ENCODE assay signal across 1 cellular context in the genomic region with DNA sequence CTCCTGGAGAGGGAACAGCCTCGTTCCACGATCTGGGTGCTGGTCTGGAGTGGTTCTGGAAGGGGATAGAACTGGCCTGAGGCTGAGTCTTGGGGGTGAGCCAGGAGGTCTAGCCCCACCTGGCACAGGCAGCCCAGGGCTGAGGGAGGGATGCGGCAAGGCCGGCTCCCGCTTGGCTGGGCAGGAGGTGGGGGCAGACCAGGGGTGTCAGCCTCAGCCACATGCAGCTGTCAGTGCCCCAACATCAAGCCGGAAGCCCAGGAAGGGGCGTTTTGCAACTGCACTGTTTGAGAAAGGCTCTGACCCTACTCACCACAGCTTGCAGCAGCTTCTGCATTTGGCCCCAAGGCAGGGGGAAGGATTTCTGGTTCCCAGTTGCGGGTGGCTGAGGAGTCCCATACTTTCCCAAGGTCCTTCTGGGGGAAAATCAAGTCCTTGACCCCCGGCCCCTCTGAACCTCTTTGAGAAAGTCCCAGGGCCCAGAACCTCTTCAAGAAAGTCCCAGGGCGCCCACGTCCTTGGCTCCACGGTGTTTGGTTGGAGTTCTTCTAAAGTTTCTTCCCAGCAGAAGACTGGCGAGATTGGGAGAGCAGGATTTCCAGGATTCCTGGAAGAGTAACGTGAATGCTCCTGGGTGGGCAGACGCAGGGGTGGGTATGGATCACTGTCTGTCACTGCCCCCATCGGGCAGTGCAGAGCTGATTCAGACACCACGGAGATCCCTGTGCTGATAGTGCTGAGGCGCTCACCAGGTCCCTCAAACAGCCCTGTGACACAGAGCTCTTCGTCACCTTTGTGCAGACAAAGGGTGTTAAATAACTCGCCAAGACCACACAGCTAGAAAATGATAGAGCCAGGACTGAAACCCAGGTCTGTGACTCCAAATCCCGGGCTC.
TF ChIP-seq lines count a peak whose summit lies in the region.

No MANE protein-coding gene starts in this region.

TF ChIP-seq in GM12878, 131 proteins besides CTCF, POLR2A, EP300 and RAD21 (continued from another document):
- TF ChIP-seq, protein P1, sequence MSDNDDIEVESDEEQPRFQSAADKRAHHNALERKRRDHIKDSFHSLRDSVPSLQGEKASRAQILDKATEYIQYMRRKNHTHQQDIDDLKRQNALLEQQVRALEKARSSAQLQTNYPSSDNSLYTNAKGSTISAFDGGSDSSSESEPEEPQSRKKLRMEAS (IDR thresholded peaks at IDR 0.05; ENCODE audit: low read depth, low read length), result 0 out of 2 replicates have a peak, but pooled peaks have one; percentile 54
- TF ChIP-seq, protein P2, sequence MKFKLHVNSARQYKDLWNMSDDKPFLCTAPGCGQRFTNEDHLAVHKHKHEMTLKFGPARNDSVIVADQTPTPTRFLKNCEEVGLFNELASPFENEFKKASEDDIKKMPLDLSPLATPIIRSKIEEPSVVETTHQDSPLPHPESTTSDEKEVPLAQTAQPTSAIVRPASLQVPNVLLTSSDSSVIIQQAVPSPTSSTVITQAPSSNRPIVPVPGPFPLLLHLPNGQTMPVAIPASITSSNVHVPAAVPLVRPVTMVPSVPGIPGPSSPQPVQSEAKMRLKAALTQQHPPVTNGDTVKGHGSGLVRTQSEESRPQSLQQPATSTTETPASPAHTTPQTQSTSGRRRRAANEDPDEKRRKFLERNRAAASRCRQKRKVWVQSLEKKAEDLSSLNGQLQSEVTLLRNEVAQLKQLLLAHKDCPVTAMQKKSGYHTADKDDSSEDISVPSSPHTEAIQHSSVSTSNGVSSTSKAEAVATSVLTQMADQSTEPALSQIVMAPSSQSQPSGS (IDR thresholded peaks at IDR 0.05; ENCODE audit: low read length), result no peak
- TF ChIP-seq ZNF207 (IDR thresholded peaks at IDR 0.05; ENCODE audit: borderline replicate concordance) (no peak), BMI1 (IDR thresholded peaks at IDR 0.05; ENCODE audit: borderline replicate concordance) (no peak), PAX8 (IDR thresholded peaks at IDR 0.05) (no peak), RFX5 (IDR thresholded peaks at IDR 0.05; ENCODE audit: low read depth, low read length) (no peak), HDAC6 (IDR thresholded peaks at IDR 0.05; ENCODE audit: unreplicated experiment) (no peak), RB1 (IDR thresholded peaks at IDR 0.05; ENCODE audit: borderline replicate concordance) (no peak), NFYA (IDR thresholded peaks at IDR 0.05; ENCODE audit: borderline replicate concordance, low read depth, low read length) (no peak), EGR1 (IDR thresholded peaks at IDR 0.05; ENCODE audit: borderline replicate concordance in 1 of 2, low read depth in 2 of 2, low read length in 2 of 2) (no peak), STAT3 (IDR thresholded peaks at IDR 0.05; ENCODE audit: low read depth, low read length) (no peak), KAT2A (conservative IDR thresholded peaks at IDR 0.05; ENCODE audit: control insufficient read depth, low read depth, low read length) (no peak), NFIC (IDR thresholded peaks at IDR 0.05; ENCODE audit: low read depth, low read length) (no peak)
- TF ChIP-seq, protein P3, sequence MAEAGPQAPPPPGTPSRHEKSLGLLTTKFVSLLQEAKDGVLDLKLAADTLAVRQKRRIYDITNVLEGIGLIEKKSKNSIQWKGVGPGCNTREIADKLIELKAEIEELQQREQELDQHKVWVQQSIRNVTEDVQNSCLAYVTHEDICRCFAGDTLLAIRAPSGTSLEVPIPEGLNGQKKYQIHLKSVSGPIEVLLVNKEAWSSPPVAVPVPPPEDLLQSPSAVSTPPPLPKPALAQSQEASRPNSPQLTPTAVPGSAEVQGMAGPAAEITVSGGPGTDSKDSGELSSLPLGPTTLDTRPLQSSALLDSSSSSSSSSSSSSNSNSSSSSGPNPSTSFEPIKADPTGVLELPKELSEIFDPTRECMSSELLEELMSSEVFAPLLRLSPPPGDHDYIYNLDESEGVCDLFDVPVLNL (IDR thresholded peaks at IDR 0.05; ENCODE audit: low read depth, low read length), result no peak
- TF ChIP-seq, protein P4, sequence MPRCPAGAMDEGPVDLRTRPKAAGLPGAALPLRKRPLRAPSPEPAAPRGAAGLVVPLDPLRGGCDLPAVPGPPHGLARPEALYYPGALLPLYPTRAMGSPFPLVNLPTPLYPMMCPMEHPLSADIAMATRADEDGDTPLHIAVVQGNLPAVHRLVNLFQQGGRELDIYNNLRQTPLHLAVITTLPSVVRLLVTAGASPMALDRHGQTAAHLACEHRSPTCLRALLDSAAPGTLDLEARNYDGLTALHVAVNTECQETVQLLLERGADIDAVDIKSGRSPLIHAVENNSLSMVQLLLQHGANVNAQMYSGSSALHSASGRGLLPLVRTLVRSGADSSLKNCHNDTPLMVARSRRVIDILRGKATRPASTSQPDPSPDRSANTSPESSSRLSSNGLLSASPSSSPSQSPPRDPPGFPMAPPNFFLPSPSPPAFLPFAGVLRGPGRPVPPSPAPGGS (IDR thresholded peaks at IDR 0.05; ENCODE audit: borderline replicate concordance, insufficient read depth, low read depth, low read length, poor library complexity, severe bottlenecking), result no peak
- TF ChIP-seq, protein P5, sequence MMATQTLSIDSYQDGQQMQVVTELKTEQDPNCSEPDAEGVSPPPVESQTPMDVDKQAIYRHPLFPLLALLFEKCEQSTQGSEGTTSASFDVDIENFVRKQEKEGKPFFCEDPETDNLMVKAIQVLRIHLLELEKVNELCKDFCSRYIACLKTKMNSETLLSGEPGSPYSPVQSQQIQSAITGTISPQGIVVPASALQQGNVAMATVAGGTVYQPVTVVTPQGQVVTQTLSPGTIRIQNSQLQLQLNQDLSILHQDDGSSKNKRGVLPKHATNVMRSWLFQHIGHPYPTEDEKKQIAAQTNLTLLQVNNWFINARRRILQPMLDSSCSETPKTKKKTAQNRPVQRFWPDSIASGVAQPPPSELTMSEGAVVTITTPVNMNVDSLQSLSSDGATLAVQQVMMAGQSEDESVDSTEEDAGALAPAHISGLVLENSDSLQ (IDR thresholded peaks at IDR 0.05), result peak; percentile 76
- TF ChIP-seq, protein P6, sequence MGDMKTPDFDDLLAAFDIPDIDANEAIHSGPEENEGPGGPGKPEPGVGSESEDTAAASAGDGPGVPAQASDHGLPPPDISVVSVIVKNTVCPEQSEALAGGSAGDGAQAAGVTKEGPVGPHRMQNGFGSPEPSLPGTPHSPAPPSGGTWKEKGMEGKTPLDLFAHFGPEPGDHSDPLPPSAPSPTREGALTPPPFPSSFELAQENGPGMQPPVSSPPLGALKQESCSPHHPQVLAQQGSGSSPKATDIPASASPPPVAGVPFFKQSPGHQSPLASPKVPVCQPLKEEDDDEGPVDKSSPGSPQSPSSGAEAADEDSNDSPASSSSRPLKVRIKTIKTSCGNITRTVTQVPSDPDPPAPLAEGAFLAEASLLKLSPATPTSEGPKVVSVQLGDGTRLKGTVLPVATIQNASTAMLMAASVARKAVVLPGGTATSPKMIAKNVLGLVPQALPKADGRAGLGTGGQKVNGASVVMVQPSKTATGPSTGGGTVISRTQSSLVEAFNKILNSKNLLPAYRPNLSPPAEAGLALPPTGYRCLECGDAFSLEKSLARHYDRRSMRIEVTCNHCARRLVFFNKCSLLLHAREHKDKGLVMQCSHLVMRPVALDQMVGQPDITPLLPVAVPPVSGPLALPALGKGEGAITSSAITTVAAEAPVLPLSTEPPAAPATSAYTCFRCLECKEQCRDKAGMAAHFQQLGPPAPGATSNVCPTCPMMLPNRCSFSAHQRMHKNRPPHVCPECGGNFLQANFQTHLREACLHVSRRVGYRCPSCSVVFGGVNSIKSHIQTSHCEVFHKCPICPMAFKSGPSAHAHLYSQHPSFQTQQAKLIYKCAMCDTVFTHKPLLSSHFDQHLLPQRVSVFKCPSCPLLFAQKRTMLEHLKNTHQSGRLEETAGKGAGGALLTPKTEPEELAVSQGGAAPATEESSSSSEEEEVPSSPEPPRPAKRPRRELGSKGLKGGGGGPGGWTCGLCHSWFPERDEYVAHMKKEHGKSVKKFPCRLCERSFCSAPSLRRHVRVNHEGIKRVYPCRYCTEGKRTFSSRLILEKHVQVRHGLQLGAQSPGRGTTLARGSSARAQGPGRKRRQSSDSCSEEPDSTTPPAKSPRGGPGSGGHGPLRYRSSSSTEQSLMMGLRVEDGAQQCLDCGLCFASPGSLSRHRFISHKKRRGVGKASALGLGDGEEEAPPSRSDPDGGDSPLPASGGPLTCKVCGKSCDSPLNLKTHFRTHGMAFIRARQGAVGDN (IDR thresholded peaks at IDR 0.05), result no peak
- TF ChIP-seq, protein P7, sequence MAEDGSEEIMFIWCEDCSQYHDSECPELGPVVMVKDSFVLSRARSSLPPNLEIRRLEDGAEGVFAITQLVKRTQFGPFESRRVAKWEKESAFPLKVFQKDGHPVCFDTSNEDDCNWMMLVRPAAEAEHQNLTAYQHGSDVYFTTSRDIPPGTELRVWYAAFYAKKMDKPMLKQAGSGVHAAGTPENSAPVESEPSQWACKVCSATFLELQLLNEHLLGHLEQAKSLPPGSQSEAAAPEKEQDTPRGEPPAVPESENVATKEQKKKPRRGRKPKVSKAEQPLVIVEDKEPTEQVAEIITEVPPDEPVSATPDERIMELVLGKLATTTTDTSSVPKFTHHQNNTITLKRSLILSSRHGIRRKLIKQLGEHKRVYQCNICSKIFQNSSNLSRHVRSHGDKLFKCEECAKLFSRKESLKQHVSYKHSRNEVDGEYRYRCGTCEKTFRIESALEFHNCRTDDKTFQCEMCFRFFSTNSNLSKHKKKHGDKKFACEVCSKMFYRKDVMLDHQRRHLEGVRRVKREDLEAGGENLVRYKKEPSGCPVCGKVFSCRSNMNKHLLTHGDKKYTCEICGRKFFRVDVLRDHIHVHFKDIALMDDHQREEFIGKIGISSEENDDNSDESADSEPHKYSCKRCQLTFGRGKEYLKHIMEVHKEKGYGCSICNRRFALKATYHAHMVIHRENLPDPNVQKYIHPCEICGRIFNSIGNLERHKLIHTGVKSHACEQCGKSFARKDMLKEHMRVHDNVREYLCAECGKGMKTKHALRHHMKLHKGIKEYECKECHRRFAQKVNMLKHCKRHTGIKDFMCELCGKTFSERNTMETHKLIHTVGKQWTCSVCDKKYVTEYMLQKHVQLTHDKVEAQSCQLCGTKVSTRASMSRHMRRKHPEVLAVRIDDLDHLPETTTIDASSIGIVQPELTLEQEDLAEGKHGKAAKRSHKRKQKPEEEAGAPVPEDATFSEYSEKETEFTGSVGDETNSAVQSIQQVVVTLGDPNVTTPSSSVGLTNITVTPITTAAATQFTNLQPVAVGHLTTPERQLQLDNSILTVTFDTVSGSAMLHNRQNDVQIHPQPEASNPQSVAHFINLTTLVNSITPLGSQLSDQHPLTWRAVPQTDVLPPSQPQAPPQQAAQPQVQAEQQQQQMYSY (CRISPR knock-in tag; IDR thresholded peaks at IDR 0.05), result no peak
- TF ChIP-seq, protein P8, sequence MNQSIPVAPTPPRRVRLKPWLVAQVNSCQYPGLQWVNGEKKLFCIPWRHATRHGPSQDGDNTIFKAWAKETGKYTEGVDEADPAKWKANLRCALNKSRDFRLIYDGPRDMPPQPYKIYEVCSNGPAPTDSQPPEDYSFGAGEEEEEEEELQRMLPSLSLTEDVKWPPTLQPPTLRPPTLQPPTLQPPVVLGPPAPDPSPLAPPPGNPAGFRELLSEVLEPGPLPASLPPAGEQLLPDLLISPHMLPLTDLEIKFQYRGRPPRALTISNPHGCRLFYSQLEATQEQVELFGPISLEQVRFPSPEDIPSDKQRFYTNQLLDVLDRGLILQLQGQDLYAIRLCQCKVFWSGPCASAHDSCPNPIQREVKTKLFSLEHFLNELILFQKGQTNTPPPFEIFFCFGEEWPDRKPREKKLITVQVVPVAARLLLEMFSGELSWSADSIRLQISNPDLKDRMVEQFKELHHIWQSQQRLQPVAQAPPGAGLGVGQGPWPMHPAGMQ (IDR thresholded peaks at IDR 0.05; ENCODE audit: borderline replicate concordance), result no peak
